Comparison of ENCODE assay signal across 21 cellular contexts in the genomic region with DNA sequence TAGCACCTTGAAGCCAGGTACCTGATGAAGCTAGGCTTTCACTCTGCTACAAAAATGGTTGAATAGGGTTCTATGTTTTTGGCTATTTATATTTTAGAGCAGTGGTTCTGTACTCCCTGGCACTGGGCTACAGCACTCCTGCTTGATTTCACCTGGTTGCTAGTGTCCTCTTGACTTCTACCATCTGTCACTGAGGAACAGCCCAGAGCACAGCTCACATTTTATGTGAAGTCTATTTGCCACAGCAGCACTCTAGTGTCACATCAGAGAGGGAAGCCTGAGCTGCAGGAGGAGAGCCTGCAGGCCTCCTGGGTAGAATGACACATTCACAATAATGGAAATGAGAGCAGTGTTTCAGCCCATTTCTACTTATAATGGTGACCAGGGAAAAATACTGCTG.
DNase-seq lines count a peak whose midpoint lies in the region; ATAC-seq lines count a peak whose summit lies in the region.
"Had no signal": no experiment of that assay in that cellular context is flagged by ENCODE, and none has a peak within 500 bp of the region (broad histone marks: within the 10 kb centered on the region; RNA-seq: fewer than 3 reads in every experiment).

No MANE protein-coding gene starts in this region.

- no peak overlapping the region for H3K4ac ChIP-seq in mesenchymal stem cell (ENCODE audit: low read depth in 1 of 2, low read length in 2 of 2)

- intact Hi-C loops in activated T-helper 1 cell treated with anti-CD3 and anti-CD28 coated beads, Interleukin-12 subunit alpha, Interleukin-12 subunit beta, Interleukin-2, Interleukin-4 antibody, amounts not matched to agents 30 ng/mL and 10 ng/mL and 1 ng/mL, durations not matched to agents 14 hours and 24 hours and 36 hours (cut with micrococcal nuclease), result no loop called here

- H4K8ac ChIP-seq in mesenchymal stem cell (ENCODE audit: low read length), result no peak overlapping the region

- DNase-seq in DMS53 (lab: John Stamatoyannopoulos, UW) (peak; percentile 1), DMS53 treated with DMSO at 0.1 percent for 48 hours (lab: John Stamatoyannopoulos, UW; ENCODE audit: unreplicated experiment) (no peak), cerebellar cortex (ENCODE audit: low spot score) (peak; percentile 69), mesenchymal stem cell (no peak), mesenteric fat pad (ENCODE audit: low spot score) (no peak)
- DNase-seq in activated T-helper 1 cell treated with anti-CD3 and anti-CD28 coated beads, Interleukin-12 subunit alpha, Interleukin-12 subunit beta, Interleukin-2, Interleukin-4 antibody, amounts not matched to agents 30 ng/mL and 10 ng/mL and 1 ng/mL, durations not matched to agents 14 hours and 24 hours and 36 hours (ENCODE audit: low spot score), result no peak
- DNase-seq: ACHN; Caco-2; CD4-positive, alpha-beta memory T cell; GDM1; NCI-H1694 treated with DMSO at 0.1 percent for 48 hours; NCI-H2107; NCI-H524; PC-3; Right ventricle myocardium superior had no signal

- H3K79me1 ChIP-seq in mesenchymal stem cell (replicated peaks; ENCODE audit: low read length, poor library complexity, severe bottlenecking), result no peaks in the 10 kb centered on the region

- no peaks in the 10 kb centered on the region for H3K27me3 ChIP-seq in mesenchymal stem cell (ENCODE audit: control insufficient read depth in 1 of 2, insufficient read depth in 1 of 2, low read length in 2 of 2)
- H3K27me3 ChIP-seq: BLaER1 treated with 17β-estradiol and CSF1 and Interleukin-3, amounts not matched to agents 10 nM and 100 nM had no signal

- no peak overlapping the region for H4K91ac ChIP-seq in mesenchymal stem cell (ENCODE audit: low read length)

- H3K4me1 ChIP-seq in mesenchymal stem cell (ENCODE audit: control insufficient read depth, insufficient read depth, low read depth, low read length), result no peaks in the 10 kb centered on the region
- H3K4me1 ChIP-seq: BLaER1 treated with 17β-estradiol and CSF1 and Interleukin-3, amounts not matched to agents 10 nM and 100 nM; Caco-2 had no signal

- H3K4me2 ChIP-seq in mesenchymal stem cell (ENCODE audit: low read length, poor library complexity, severe bottlenecking), result peak overlapping the region; percentile 21
- H3K4me2 ChIP-seq: BLaER1 treated with 17β-estradiol and CSF1 and Interleukin-3, amounts not matched to agents 10 nM and 100 nM had no signal

- H3K36me3 ChIP-seq in mesenchymal stem cell (ENCODE audit: control insufficient read depth in 1 of 2, insufficient read depth in 2 of 2, low read depth in 1 of 2, low read length in 2 of 2), result no peaks in the 10 kb centered on the region

- H2AK5ac ChIP-seq in mesenchymal stem cell (ENCODE audit: low read length, severe bottlenecking), result no peak overlapping the region

- no peaks in the 10 kb centered on the region for H3K27me3 Mint-ChIP-seq in activated T-helper 1 cell treated with anti-CD3 and anti-CD28 coated beads, Interleukin-12 subunit alpha, Interleukin-12 subunit beta, Interleukin-2, Interleukin-4 antibody, amounts not matched to agents 30 ng/mL and 10 ng/mL and 1 ng/mL, durations not matched to agents 14 hours and 24 hours and 36 hours (ENCODE audit: insufficient read depth)
- H3K27me3 Mint-ChIP-seq: CD4-positive, alpha-beta memory T cell; IgD-negative memory B cell had no signal

- H3K27ac Mint-ChIP-seq in activated T-helper 1 cell treated with anti-CD3 and anti-CD28 coated beads, Interleukin-12 subunit alpha, Interleukin-12 subunit beta, Interleukin-2, Interleukin-4 antibody, amounts not matched to agents 30 ng/mL and 10 ng/mL and 1 ng/mL, durations not matched to agents 14 hours and 24 hours and 36 hours, result no peak overlapping the region
- H3K27ac Mint-ChIP-seq: CD4-positive, alpha-beta memory T cell; IgD-negative memory B cell had no signal

- no peak overlapping the region for H3K23ac ChIP-seq in mesenchymal stem cell (ENCODE audit: low read length in 2 of 2)

- H2BK5ac ChIP-seq in mesenchymal stem cell (ENCODE audit: low read depth, low read length, poor library complexity, severe bottlenecking), result no peak overlapping the region

- H3K4me3 ChIP-seq in mesenchymal stem cell (ENCODE audit: insufficient read depth in 1 of 2, low read depth in 1 of 2, low read length in 2 of 2), result no peak overlapping the region
- H3K4me3 ChIP-seq: BLaER1 treated with 17β-estradiol and CSF1 and Interleukin-3, amounts not matched to agents 10 nM and 100 nM had no signal

- no peak overlapping the region for H3K14ac ChIP-seq in mesenchymal stem cell (ENCODE audit: low read length in 2 of 2)

- H2BK12ac ChIP-seq in mesenchymal stem cell (ENCODE audit: low read length in 2 of 2), result no peak overlapping the region

- no peak overlapping the region for H2AFZ ChIP-seq in mesenchymal stem cell (ENCODE audit: low read depth, low read length)

- no peaks in the 10 kb centered on the region for H3K4me1 Mint-ChIP-seq in activated T-helper 1 cell treated with anti-CD3 and anti-CD28 coated beads, Interleukin-12 subunit alpha, Interleukin-12 subunit beta, Interleukin-2, Interleukin-4 antibody, amounts not matched to agents 30 ng/mL and 10 ng/mL and 1 ng/mL, durations not matched to agents 14 hours and 24 hours and 36 hours (ENCODE audit: low read depth)
- H3K4me1 Mint-ChIP-seq: CD4-positive, alpha-beta memory T cell; IgD-negative memory B cell had no signal

- H3K36me3 Mint-ChIP-seq in activated T-helper 1 cell treated with anti-CD3 and anti-CD28 coated beads, Interleukin-12 subunit alpha, Interleukin-12 subunit beta, Interleukin-2, Interleukin-4 antibody, amounts not matched to agents 30 ng/mL and 10 ng/mL and 1 ng/mL, durations not matched to agents 14 hours and 24 hours and 36 hours (ENCODE audit: low read depth), result no peaks in the 10 kb centered on the region
- H3K36me3 Mint-ChIP-seq: CD4-positive, alpha-beta memory T cell had no signal

- no peak overlapping the region for H2BK15ac ChIP-seq in mesenchymal stem cell (ENCODE audit: low read depth, poor library complexity, severe bottlenecking)

- no peak overlapping the region for H3K18ac ChIP-seq in mesenchymal stem cell (ENCODE audit: low read depth in 1 of 2, low read length in 2 of 2)

- H3K27ac ChIP-seq in mesenchymal stem cell (ENCODE audit: low read length, poor library complexity, severe bottlenecking), result no peak overlapping the region
- H3K27ac ChIP-seq: 22Rv1; BLaER1 treated with 17β-estradiol and CSF1 and Interleukin-3, amounts not matched to agents 10 nM and 100 nM had no signal

- no peak overlapping the region for H3K4me3 Mint-ChIP-seq in activated T-helper 1 cell treated with anti-CD3 and anti-CD28 coated beads, Interleukin-12 subunit alpha, Interleukin-12 subunit beta, Interleukin-2, Interleukin-4 antibody, amounts not matched to agents 30 ng/mL and 10 ng/mL and 1 ng/mL, durations not matched to agents 14 hours and 24 hours and 36 hours
- H3K4me3 Mint-ChIP-seq: CD4-positive, alpha-beta memory T cell; IgD-negative memory B cell had no signal

- H3K9ac ChIP-seq in mesenchymal stem cell (ENCODE audit: low read length), result no peak overlapping the region
- H3K9ac ChIP-seq: BLaER1 treated with 17β-estradiol and CSF1 and Interleukin-3, amounts not matched to agents 10 nM and 100 nM had no signal

- no peak overlapping the region for H2BK120ac ChIP-seq in mesenchymal stem cell (ENCODE audit: low read depth, low read length)

- H3K9me3 Mint-ChIP-seq in activated T-helper 1 cell treated with anti-CD3 and anti-CD28 coated beads, Interleukin-12 subunit alpha, Interleukin-12 subunit beta, Interleukin-2, Interleukin-4 antibody, amounts not matched to agents 30 ng/mL and 10 ng/mL and 1 ng/mL, durations not matched to agents 14 hours and 24 hours and 36 hours, result peaks cover 35% of the 10 kb centered on the region

- peaks cover 56% of the 10 kb centered on the region for H3K9me3 ChIP-seq in mesenchymal stem cell (ENCODE audit: control insufficient read depth, low read length)
- H3K9me3 ChIP-seq: Caco-2 had no signal

- ATAC-seq in HG03460 (IDR thresholded peaks at IDR 0.05; ENCODE audit: unreplicated experiment), result no peak
- ATAC-seq in GM19455 (IDR thresholded peaks at IDR 0.05; ENCODE audit: unreplicated experiment), result no peak
- ATAC-seq: HCT116, PC-3 had no signal

Comparison
In these comparisons a context has a peak if more than half of its experiments do, and no peak if none do; other contexts are left out.
1. DNase-seq: peak in DMS53 (single experiment) and cerebellar cortex (single experiment); none in DMS53 treated with DMSO at 0.1 percent for 48 hours (single experiment), mesenchymal stem cell (single experiment), mesenteric fat pad (single experiment) and activated T-helper 1 cell treated with anti-CD3 and anti-CD28 coated beads, Interleukin-12 subunit alpha, Interleukin-12 subunit beta, Interleukin-2, Interleukin-4 antibody, amounts not matched to agents 30 ng/mL and 10 ng/mL and 1 ng/mL, durations not matched to agents 14 hours and 24 hours and 36 hours (single experiment).